ENCODE assay signal across 1 cellular context in the genomic region with DNA sequence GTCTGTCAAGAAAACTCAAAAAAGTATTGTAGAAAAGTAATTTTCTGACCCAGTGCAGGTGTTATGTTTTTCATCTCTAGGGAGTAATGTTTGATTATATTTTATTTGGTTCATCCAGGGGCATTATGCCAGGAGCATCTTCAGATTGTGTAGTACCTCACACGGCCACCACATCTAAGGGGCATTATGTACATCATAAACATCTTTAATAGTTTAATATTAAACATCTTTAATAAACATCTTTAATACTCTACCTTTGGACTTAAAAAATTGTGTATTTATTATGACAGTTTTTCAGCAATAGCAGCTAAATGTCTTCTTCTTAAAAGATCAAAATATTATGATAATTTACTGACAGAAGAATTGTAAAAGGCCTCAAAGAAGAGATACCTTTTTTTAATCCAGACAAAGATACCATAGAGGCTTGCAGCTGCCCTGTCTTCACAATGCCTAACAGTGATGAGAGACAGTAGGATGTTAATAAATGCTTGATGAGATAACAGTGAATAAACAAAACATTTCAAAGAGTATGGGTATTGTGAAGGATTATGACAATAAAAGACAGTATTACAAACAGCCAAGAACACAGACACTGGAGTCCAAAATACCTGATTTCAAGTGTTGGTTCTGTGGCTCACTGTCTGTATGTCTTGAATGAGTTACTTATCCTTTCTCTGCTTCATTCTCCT.
TF ChIP-seq lines count a peak whose summit lies in the region.

No MANE protein-coding gene starts in this region.

TF ChIP-seq in GM23338, 12 proteins besides CTCF, POLR2A, EP300 and RAD21 (continued from another document):
- TF ChIP-seq, protein P1, sequence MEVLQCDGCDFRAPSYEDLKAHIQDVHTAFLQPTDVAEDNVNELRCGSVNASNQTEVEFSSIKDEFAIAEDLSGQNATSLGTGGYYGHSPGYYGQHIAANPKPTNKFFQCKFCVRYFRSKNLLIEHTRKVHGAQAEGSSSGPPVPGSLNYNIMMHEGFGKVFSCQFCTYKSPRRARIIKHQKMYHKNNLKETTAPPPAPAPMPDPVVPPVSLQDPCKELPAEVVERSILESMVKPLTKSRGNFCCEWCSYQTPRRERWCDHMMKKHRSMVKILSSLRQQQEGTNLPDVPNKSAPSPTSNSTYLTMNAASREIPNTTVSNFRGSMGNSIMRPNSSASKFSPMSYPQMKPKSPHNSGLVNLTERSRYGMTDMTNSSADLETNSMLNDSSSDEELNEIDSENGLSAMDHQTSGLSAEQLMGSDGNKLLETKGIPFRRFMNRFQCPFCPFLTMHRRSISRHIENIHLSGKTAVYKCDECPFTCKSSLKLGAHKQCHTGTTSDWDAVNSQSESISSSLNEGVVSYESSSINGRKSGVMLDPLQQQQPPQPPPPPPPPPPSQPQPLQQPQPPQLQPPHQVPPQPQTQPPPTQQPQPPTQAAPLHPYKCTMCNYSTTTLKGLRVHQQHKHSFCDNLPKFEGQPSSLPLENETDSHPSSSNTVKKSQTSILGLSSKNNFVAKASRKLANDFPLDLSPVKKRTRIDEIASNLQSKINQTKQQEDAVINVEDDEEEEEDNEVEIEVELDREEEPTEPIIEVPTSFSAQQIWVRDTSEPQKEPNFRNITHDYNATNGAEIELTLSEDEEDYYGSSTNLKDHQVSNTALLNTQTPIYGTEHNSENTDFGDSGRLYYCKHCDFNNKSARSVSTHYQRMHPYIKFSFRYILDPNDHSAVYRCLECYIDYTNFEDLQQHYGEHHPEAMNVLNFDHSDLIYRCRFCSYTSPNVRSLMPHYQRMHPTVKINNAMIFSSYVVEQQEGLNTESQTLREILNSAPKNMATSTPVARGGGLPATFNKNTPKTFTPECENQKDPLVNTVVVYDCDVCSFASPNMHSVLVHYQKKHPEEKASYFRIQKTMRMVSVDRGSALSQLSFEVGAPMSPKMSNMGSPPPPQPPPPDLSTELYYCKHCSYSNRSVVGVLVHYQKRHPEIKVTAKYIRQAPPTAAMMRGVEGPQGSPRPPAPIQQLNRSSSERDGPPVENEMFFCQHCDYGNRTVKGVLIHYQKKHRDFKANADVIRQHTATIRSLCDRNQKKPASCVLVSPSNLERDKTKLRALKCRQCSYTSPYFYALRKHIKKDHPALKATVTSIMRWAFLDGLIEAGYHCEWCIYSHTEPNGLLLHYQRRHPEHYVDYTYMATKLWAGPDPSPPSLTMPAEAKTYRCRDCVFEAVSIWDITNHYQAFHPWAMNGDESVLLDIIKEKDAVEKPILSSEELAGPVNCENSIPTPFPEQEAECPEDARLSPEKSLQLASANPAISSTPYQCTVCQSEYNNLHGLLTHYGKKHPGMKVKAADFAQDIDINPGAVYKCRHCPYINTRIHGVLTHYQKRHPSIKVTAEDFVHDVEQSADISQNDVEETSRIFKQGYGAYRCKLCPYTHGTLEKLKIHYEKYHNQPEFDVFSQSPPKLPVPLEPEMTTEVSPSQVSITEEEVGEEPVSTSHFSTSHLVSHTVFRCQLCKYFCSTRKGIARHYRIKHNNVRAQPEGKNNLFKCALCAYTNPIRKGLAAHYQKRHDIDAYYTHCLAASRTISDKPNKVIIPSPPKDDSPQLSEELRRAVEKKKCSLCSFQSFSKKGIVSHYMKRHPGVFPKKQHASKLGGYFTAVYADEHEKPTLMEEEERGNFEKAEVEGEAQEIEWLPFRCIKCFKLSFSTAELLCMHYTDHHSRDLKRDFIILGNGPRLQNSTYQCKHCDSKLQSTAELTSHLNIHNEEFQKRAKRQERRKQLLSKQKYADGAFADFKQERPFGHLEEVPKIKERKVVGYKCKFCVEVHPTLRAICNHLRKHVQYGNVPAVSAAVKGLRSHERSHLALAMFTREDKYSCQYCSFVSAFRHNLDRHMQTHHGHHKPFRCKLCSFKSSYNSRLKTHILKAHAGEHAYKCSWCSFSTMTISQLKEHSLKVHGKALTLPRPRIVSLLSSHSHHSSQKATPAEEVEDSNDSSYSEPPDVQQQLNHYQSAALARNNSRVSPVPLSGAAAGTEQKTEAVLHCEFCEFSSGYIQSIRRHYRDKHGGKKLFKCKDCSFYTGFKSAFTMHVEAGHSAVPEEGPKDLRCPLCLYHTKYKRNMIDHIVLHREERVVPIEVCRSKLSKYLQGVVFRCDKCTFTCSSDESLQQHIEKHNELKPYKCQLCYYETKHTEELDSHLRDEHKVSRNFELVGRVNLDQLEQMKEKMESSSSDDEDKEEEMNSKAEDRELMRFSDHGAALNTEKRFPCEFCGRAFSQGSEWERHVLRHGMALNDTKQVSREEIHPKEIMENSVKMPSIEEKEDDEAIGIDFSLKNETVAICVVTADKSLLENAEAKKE (CRISPR knock-in tag; IDR thresholded peaks at IDR 0.05): no peak
- TF ChIP-seq NANOG (IDR thresholded peaks at IDR 0.05; ENCODE audit: borderline replicate concordance) (no peak), STAT1 (IDR thresholded peaks at IDR 0.05; ENCODE audit: unreplicated experiment) (no peak)
TF ChIP-seq in GM23338: peak in this region for 0.
